In the genomic region with DNA sequence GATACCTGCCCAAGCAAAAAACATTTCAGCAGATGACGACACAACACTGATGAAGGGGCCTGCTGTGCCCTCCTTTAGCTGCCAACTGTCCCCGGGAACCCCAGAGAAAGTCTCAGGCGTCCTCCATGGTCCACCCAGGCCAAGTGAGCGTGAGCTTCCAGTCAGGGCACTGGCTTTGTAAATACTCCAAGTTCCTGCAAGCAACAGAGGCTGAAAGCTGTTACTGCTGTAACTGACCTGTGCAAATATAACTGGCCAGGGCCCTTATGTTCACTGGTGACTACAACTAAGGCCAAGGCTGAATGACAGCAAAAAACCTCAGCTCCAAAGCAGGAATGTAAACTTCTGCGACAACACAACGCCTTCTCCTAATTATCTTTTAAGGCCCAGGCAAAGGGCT, we compare ENCODE assay signal across 12 cellular contexts. TPM values are rescaled to one million over a fixed set of nuclear protein-coding genes. Genes with fewer than 3 reads are reported as not detected.
DNase-seq lines count a peak whose midpoint lies in the region; ATAC-seq and TF ChIP-seq lines count a peak whose summit lies in the region.
"Had no signal": no experiment of that assay in that cellular context is flagged by ENCODE, and none has a peak within 500 bp of the region (broad histone marks: within the 10 kb centered on the region; RNA-seq: fewer than 3 reads in every experiment).

No MANE protein-coding gene starts in this region.

- peaks cover 0 to 74% (median 46%) of the 10 kb centered on the region in 9 donors for H3K36me3 ChIP-seq in heart left ventricle
- H3K36me3 ChIP-seq in naive thymus-derived CD4-positive, alpha-beta T cell (ENCODE audit: control insufficient read depth in 2 of 3, insufficient read depth in 3 of 3, low read length in 3 of 3), result peaks cover 10 to 66% (median 31%) of the 10 kb centered on the region in 3 experiments
- peaks cover 0 to 27% of the 10 kb centered on the region in 2 donors for H3K36me3 ChIP-seq in vagina

- WGBS in heart left ventricle, 4 donors, result 75 to 85% (median 80%) methylated on average over 2 to 6 of the region's 6 CpGs

- H3K27me3 Mint-ChIP-seq in naive thymus-derived CD4-positive, alpha-beta T cell, result no peaks in the 10 kb centered on the region

- TF ChIP-seq POLR2A in heart left ventricle (IDR thresholded peaks at IDR 0.05) (no peak), vagina (IDR thresholded peaks at IDR 0.05) (no peak)

- no peaks in the 10 kb centered on the region for H3K9me3 ChIP-seq in heart left ventricle
- H3K9me3 ChIP-seq in naive thymus-derived CD4-positive, alpha-beta T cell (ENCODE audit: control insufficient read depth in 2 of 3, low read length in 3 of 3), result no peaks in the 10 kb centered on the region
- no peaks in the 10 kb centered on the region for H3K9me3 ChIP-seq in vagina
- H3K9me3 ChIP-seq: BE2C had no signal

- POLR2A ChIA-PET in naive thymus-derived CD4-positive, alpha-beta T cell (lab: Charles Lee), result interaction anchor here (13.1 to 19.0 kb wide), 2 partner anchors 12 to 13 kb away, joined by 124 to 341 read pairs; a partner anchor contains a TSS

- H3K27ac Mint-ChIP-seq in naive thymus-derived CD4-positive, alpha-beta T cell, result peak overlapping the region; percentile 66 to 96 (median 89)

- H3K4me1 ChIP-seq in heart left ventricle, result peaks cover 26 to 100% (median 86%) of the 10 kb centered on the region in 12 donors
- peaks cover 88 to 94% of the 10 kb centered on the region in 2 donors for H3K4me1 ChIP-seq in naive thymus-derived CD4-positive, alpha-beta T cell (ENCODE audit: control insufficient read depth in 2 of 2, insufficient read depth in 2 of 2, low read length in 2 of 2)
- peaks cover 100% of the 10 kb centered on the region for H3K4me1 ChIP-seq in vagina
- H3K4me1 ChIP-seq: BE2C had no signal

- peak overlapping the region; percentile 57 to 97 (median 78) for H3K4me3 Mint-ChIP-seq in naive thymus-derived CD4-positive, alpha-beta T cell
- H3K4me3 Mint-ChIP-seq: H9 had no signal

- no peak for DNase-seq in heart left ventricle
- DNase-seq in cardiac septum (ENCODE audit: low spot score), result no peak
- DNase-seq in naive thymus-derived CD4-positive, alpha-beta T cell, result no peak
- no peak for DNase-seq in vagina (ENCODE audit: extremely low spot score in 2 of 2)
- no peak for DNase-seq in DMS 273 treated with DMSO at 0.1 percent for 48 hours (lab: John Stamatoyannopoulos, UW)
- no peak for DNase-seq in epidermal melanocyte (ENCODE audit: insufficient read length, low spot score)
- DNase-seq: BE2C, H9, SHP77 had no signal

- H3K36me3 Mint-ChIP-seq in naive thymus-derived CD4-positive, alpha-beta T cell, result peaks cover 0 to 31% (median 27%) of the 10 kb centered on the region in 5 donors

- TF ChIP-seq CTCF in heart left ventricle (IDR thresholded peaks at IDR 0.05), result no peak
- TF ChIP-seq CTCF in vagina (IDR thresholded peaks at IDR 0.05), result no peak

- H3K9me3 Mint-ChIP-seq in naive thymus-derived CD4-positive, alpha-beta T cell, result no peaks in the 10 kb centered on the region
- H3K9me3 Mint-ChIP-seq: H9 had no signal

- intact Hi-C loops in heart left ventricle (cut with DNase I) (no loop called here), cardiac septum (cut with DNase I) (no loop called here), vagina (cut with DNase I) (no loop called here)
- intact Hi-C loops in naive thymus-derived CD4-positive, alpha-beta T cell (cut with micrococcal nuclease), result loop anchor here in 1 of 2 donors (5.0 kb wide), 1 partner anchor 429 kb away; no protein-coding TSS in a partner anchor

- H3K27ac ChIP-seq in heart left ventricle (peak overlapping the region in 9 of 12 donors; percentile 15 to 82 (median 71)), cingulate gyrus (ENCODE audit: low read depth, low read length) (peak overlapping the region; percentile 83), vagina (peak overlapping the region; percentile 89)
- peak overlapping the region; percentile 66 for H3K27ac ChIP-seq in naive thymus-derived CD4-positive, alpha-beta T cell (ENCODE audit: low read depth, low read length)

- ATAC-seq in heart left ventricle, result no peak
- no peak for ATAC-seq in naive thymus-derived CD4-positive, alpha-beta T cell
- ATAC-seq in GM21528 (IDR thresholded peaks at IDR 0.05; ENCODE audit: low FRiP score, unreplicated experiment), result no peak
- ATAC-seq: sciatic nerve had no signal

- H3K4me1 Mint-ChIP-seq in naive thymus-derived CD4-positive, alpha-beta T cell, result peaks cover 86 to 100% (median 98%) of the 10 kb centered on the region in 7 donors

- CTCF ChIA-PET in naive thymus-derived CD4-positive, alpha-beta T cell (lab: Charles Lee), result no interaction called here

- H3K27me3 ChIP-seq in heart left ventricle (no peaks in the 10 kb centered on the region), vagina (no peaks in the 10 kb centered on the region)
- no peaks in the 10 kb centered on the region for H3K27me3 ChIP-seq in naive thymus-derived CD4-positive, alpha-beta T cell (ENCODE audit: control insufficient read depth in 2 of 2, insufficient read depth in 2 of 2, low read length in 2 of 2)
- H3K27me3 ChIP-seq: BE2C had no signal

- no peak overlapping the region for H3K4me3 ChIP-seq in heart left ventricle
- no peak overlapping the region for H3K4me3 ChIP-seq in naive thymus-derived CD4-positive, alpha-beta T cell (ENCODE audit: low read length)
- H3K4me3 ChIP-seq in vagina, result no peak overlapping the region

RNA-seq across cellular contexts. Expression of a gene that starts 8.2 kb away (rescaled TPM):
- total RNA-seq in heart left ventricle (100 to 1,000 TPM; 113 to 299 (median 185) TPM), cardiac septum (245 TPM), vagina (159 TPM)
- 100 to 1,000 TPM in 1 of 2 donors, 10 to 100 TPM in 1; 76.1 to 279 TPM for polyA plus RNA-seq in heart left ventricle
- 100 to 1,000 TPM; 242 to 470 (median 330) TPM for total RNA-seq in naive thymus-derived CD4-positive, alpha-beta T cell
- polyA plus RNA-seq in naive thymus-derived CD4-positive, alpha-beta T cell, result 100 to 1,000 TPM; 268 to 412 TPM
